ENCODE assay signal across 22 cellular contexts in the genomic region with DNA sequence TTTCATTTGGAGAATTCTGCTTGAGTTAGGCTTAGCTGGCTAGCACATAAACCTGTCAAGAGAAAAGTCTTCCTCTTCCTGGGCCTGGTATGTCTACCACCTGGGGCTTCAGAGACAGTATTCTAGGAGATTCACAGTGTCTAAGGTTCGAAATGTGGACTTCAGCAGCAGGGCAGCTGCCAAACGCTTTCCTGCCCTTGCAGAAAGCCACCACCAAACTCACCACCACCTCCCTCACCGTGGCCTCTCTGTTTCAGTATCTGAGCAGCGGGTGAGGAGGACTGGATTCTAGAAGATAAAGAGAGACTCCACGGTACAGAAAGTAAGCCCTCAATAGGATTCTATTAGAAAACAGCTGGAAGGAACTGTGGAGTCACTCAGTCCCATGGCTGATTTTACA. TPM values are rescaled to one million over a fixed set of nuclear protein-coding genes. Genes with fewer than 3 reads are reported as not detected.
DNase-seq lines count a peak whose midpoint lies in the region; ATAC-seq and TF ChIP-seq lines count a peak whose summit lies in the region.
"Had no signal": no experiment of that assay in that cellular context is flagged by ENCODE, and none has a peak within 500 bp of the region (broad histone marks: within the 10 kb centered on the region; RNA-seq: fewer than 3 reads in every experiment).

No MANE protein-coding gene starts in this region.

- no peaks in the 10 kb centered on the region for H3K9me3 ChIP-seq in CD4-positive, CD25-positive, alpha-beta regulatory T cell (ENCODE audit: control insufficient read depth in 2 of 2, low read length in 2 of 2)
- H3K9me3 ChIP-seq in CD8-positive, alpha-beta T cell (ENCODE audit: low read length): no peaks in the 10 kb centered on the region
- no peaks in the 10 kb centered on the region for H3K9me3 ChIP-seq in KOPT-K1 (ENCODE audit: insufficient read depth, low read length, poor library complexity, severe bottlenecking)
- H3K9me3 ChIP-seq: esophagus muscularis mucosa, SK-N-SH, thoracic aorta, uterus had no signal

- peaks cover 0 to 12% (median 10%) of the 10 kb centered on the region in 4 donors for H3K4me1 Mint-ChIP-seq in CD4-positive, CD25-positive, alpha-beta regulatory T cell
- peaks cover 6% of the 10 kb centered on the region for H3K4me1 Mint-ChIP-seq in CD8-positive, alpha-beta T cell (ENCODE audit: low read depth)
- H3K4me1 Mint-ChIP-seq in brain: peaks cover 48% of the 10 kb centered on the region

- H3K4me3 ChIP-seq in CD4-positive, CD25-positive, alpha-beta regulatory T cell (ENCODE audit: low read depth, low read length): no peak overlapping the region
- no peak overlapping the region for H3K4me3 ChIP-seq in CD8-positive, alpha-beta T cell (ENCODE audit: low read depth, low read length)
- H3K4me3 ChIP-seq: esophagus muscularis mucosa, hepatocyte, thoracic aorta, uterus had no signal

- H3K36me3 Mint-ChIP-seq in CD4-positive, CD25-positive, alpha-beta regulatory T cell: no peaks in the 10 kb centered on the region
- no peaks in the 10 kb centered on the region for H3K36me3 Mint-ChIP-seq in CD8-positive, alpha-beta T cell
- H3K36me3 Mint-ChIP-seq in brain: no peaks in the 10 kb centered on the region

- H3K36me3 ChIP-seq in CD4-positive, CD25-positive, alpha-beta regulatory T cell (ENCODE audit: control insufficient read depth, insufficient read depth, low read length): no peaks in the 10 kb centered on the region
- no peaks in the 10 kb centered on the region for H3K36me3 ChIP-seq in CD8-positive, alpha-beta T cell (ENCODE audit: insufficient read depth, low read length)
- H3K36me3 ChIP-seq in KOPT-K1 (ENCODE audit: insufficient read depth, low read length): no peaks in the 10 kb centered on the region
- H3K36me3 ChIP-seq: esophagus muscularis mucosa, thoracic aorta, uterus had no signal

- DNase-seq in CD4-positive, CD25-positive, alpha-beta regulatory T cell: no peak
- no peak for DNase-seq in CD8-positive, alpha-beta T cell
- DNase-seq in AG08396 (ENCODE audit: low spot score) (no peak), omental fat pad (ENCODE audit: low spot score) (no peak), GM20000 (ENCODE audit: low spot score) (no peak), superior temporal gyrus (ENCODE audit: extremely low spot score) (no peak)
- DNase-seq: activated CD8-positive, alpha-beta T cell treated with anti-CD3 and anti-CD28 coated beads, Interleukin-2, amount 10 ng/mL, durations not matched to agents 7 days and 5 days; activated gamma-delta T cell treated with Interleukin-2 at 50 U/mL for 16 hours; central memory CD4-positive, alpha-beta T cell; foreskin keratinocyte; NCI-H2171; SK-N-SH; stimulated activated naive CD8-positive, alpha-beta T cell treated with anti-CD3 and anti-CD28 coated beads, Interleukin-15, Interleukin-2, amounts not matched to agents 100 U/mL and 50 U/mL, for 24 hours; T-helper 17 cell; uterus had no signal

- H3K4me1 ChIP-seq in CD4-positive, CD25-positive, alpha-beta regulatory T cell (ENCODE audit: control insufficient read depth, insufficient read depth, low read length, poor library complexity, severe bottlenecking): no peaks in the 10 kb centered on the region
- H3K4me1 ChIP-seq in CD8-positive, alpha-beta T cell (ENCODE audit: insufficient read depth, low read length): no peaks in the 10 kb centered on the region

- no peak for ATAC-seq in CD4-positive, CD25-positive, alpha-beta regulatory T cell (ENCODE audit: low read depth in 2 of 2)
- no peak for ATAC-seq in CD8-positive, alpha-beta T cell
- ATAC-seq in omental fat pad (ENCODE audit: low FRiP score): no peak
- ATAC-seq: activated CD8-positive, alpha-beta T cell treated with anti-CD3 and anti-CD28 coated beads, Interleukin-2, amount 10 ng/mL, durations not matched to agents 7 days and 5 days; foreskin keratinocyte; left lobe of liver; T-helper 17 cell had no signal

- CTCF ChIA-PET in CD8-positive, alpha-beta T cell (lab: Charles Lee): interaction anchor here (2.1 to 2.8 kb wide), 2 partner anchors 17 to 300 kb away, joined by 6 to 9 read pairs; no protein-coding TSS in a partner anchor

- no peaks in the 10 kb centered on the region for H3K27me3 ChIP-seq in CD4-positive, CD25-positive, alpha-beta regulatory T cell (ENCODE audit: control insufficient read depth, insufficient read depth, low read length)
- no peaks in the 10 kb centered on the region for H3K27me3 ChIP-seq in CD8-positive, alpha-beta T cell (ENCODE audit: insufficient read depth, low read length)
- H3K27me3 ChIP-seq: esophagus muscularis mucosa, uterus had no signal

- TF ChIP-seq CTCF in CD8-positive, alpha-beta T cell (IDR thresholded peaks at IDR 0.05): no peak
- no peak for TF ChIP-seq CTCF in brain (conservative IDR thresholded peaks at IDR 0.05)
- no peak for TF ChIP-seq CTCF in omental fat pad (IDR thresholded peaks at IDR 0.05)
- no peak for TF ChIP-seq CTCF in GM20000 (IDR thresholded peaks at IDR 0.05; ENCODE audit: extremely low read depth, missing control alignments)

- intact Hi-C loops in CD8-positive, alpha-beta T cell (cut with DNase I, micrococcal nuclease): no loop called here

- H3K27ac ChIP-seq in CD4-positive, CD25-positive, alpha-beta regulatory T cell (ENCODE audit: insufficient read depth, low read length, poor library complexity, severe bottlenecking): no peak overlapping the region
- H3K27ac ChIP-seq in CD8-positive, alpha-beta T cell (ENCODE audit: low read depth, low read length): no peak overlapping the region
- peak overlapping the region; percentile 100 for H3K27ac ChIP-seq in KOPT-K1 (ENCODE audit: low read depth, low read length, poor library complexity, severe bottlenecking)
- H3K27ac ChIP-seq: C4-2B, esophagus muscularis mucosa, foreskin keratinocyte, hepatocyte, thoracic aorta, uterus had no signal

- peak overlapping the region; percentile 23 to 45 (median 31) for H3K27ac Mint-ChIP-seq in CD4-positive, CD25-positive, alpha-beta regulatory T cell
- H3K27ac Mint-ChIP-seq in CD8-positive, alpha-beta T cell: peak overlapping the region; percentile 39
- peak overlapping the region in 3 of 5 experiments; percentile 43 to 75 (median 69) for H3K27ac Mint-ChIP-seq in brain
- H3K27ac Mint-ChIP-seq: activated CD8-positive, alpha-beta T cell treated with anti-CD3 and anti-CD28 coated beads, Interleukin-2, amount 10 ng/mL, durations not matched to agents 7 days and 5 days had no signal

- H3K27me3 Mint-ChIP-seq in CD4-positive, CD25-positive, alpha-beta regulatory T cell: peaks cover under 1% of the 10 kb centered on the region
- H3K27me3 Mint-ChIP-seq in CD8-positive, alpha-beta T cell (ENCODE audit: low read depth): no peaks in the 10 kb centered on the region
- H3K27me3 Mint-ChIP-seq in brain: peaks cover 3% of the 10 kb centered on the region
- H3K27me3 Mint-ChIP-seq: T-helper 17 cell had no signal

- no peak overlapping the region for H3K4me3 Mint-ChIP-seq in CD4-positive, CD25-positive, alpha-beta regulatory T cell
- H3K4me3 Mint-ChIP-seq in CD8-positive, alpha-beta T cell: no peak overlapping the region
- no peak overlapping the region for H3K4me3 Mint-ChIP-seq in brain
- H3K4me3 Mint-ChIP-seq: activated CD8-positive, alpha-beta T cell treated with anti-CD3 and anti-CD28 coated beads, Interleukin-2, amount 10 ng/mL, durations not matched to agents 7 days and 5 days; T-helper 17 cell had no signal

- peaks cover 0 to 1% (median 0%) of the 10 kb centered on the region in 7 donors for H3K9me3 Mint-ChIP-seq in CD4-positive, CD25-positive, alpha-beta regulatory T cell
- no peaks in the 10 kb centered on the region for H3K9me3 Mint-ChIP-seq in CD8-positive, alpha-beta T cell
- no peaks in the 10 kb centered on the region for H3K9me3 Mint-ChIP-seq in brain

- POLR2A ChIA-PET in CD8-positive, alpha-beta T cell (lab: Charles Lee): no interaction called here

RNA-seq across cellular contexts. Expression of a gene that starts 44.4 kb away (rescaled TPM):
- 17.2 TPM for total RNA-seq in CD4-positive, CD25-positive, alpha-beta regulatory T cell
- 10 to 100 TPM in 1 of 4 donors, 1 to 10 TPM in 3; 3.9 to 10.9 (median 6.0) TPM for polyA plus RNA-seq in CD4-positive, CD25-positive, alpha-beta regulatory T cell
- 1 to 10 TPM; 5.0 TPM for total RNA-seq in CD8-positive, alpha-beta T cell
- polyA plus RNA-seq in brain (ENCODE audit: insufficient read depth, low read depth, low replicate concordance): 5.4 TPM
- 10 to 100 TPM in 1 of 4 donors, 1 to 10 TPM in 3; 6.1 to 10.1 (median 7.8) TPM for total RNA-seq in omental fat pad
